14 cellular contexts compared by ENCODE assay signal in genomic region chr2:28747714-28748113, GRCh38. TPM values are rescaled to one million over a fixed set of nuclear protein-coding genes. Genes with fewer than 3 reads are reported as not detected.
DNase-seq lines count a peak whose midpoint lies in the region; ATAC-seq, FAIRE-seq and TF ChIP-seq lines count a peak whose summit lies in the region.
"Had no signal": no experiment of that assay in that cellular context is flagged by ENCODE, and none has a peak within 500 bp of the region (broad histone marks: within the 10 kb centered on the region; RNA-seq: fewer than 3 reads in every experiment).

No MANE protein-coding gene starts in this region.

- WGBS in psoas muscle, 3 donors: 94 to 100% (median 98%) methylated on average over 1 of the region's 1 CpG
- WGBS in trophoblast cell (ENCODE audit: extremely low coverage, insufficient coverage, insufficient read length): no CpG with 5 or more reads among the region's 1 CpG

- H3K4me1 ChIP-seq in MM.1S (ENCODE audit: low read length): peaks cover 25% of the 10 kb centered on the region
- peaks cover 38% of the 10 kb centered on the region for H3K4me1 ChIP-seq in psoas muscle
- no peaks in the 10 kb centered on the region for H3K4me1 ChIP-seq in trophoblast cell (ENCODE audit: control insufficient read depth in 1 of 2, insufficient read depth in 2 of 2, low read length in 2 of 2)

- H2AK5ac ChIP-seq in trophoblast cell (ENCODE audit: low read length): no peak overlapping the region

- H3K9ac ChIP-seq in MM.1S (ENCODE audit: low read length): no peak overlapping the region
- H3K9ac ChIP-seq in trophoblast cell (ENCODE audit: low read length): no peak overlapping the region

- H3K14ac ChIP-seq in trophoblast cell (ENCODE audit: low read length): no peak overlapping the region

- no peaks in the 10 kb centered on the region for H3K27me3 Mint-ChIP-seq in Calu3 (ENCODE audit: unreplicated experiment)
- no peaks in the 10 kb centered on the region for H3K27me3 Mint-ChIP-seq in activated naive CD8-positive, alpha-beta T cell treated with anti-CD3 and anti-CD28 coated beads, Interleukin-2, amount 50 U/mL, for 24 hours
- H3K27me3 Mint-ChIP-seq: progenitor cell of endocrine pancreas had no signal

- no peak overlapping the region for H2BK12ac ChIP-seq in trophoblast cell (ENCODE audit: low read length)

- H2AFZ ChIP-seq in MM.1S (ENCODE audit: low read length) (peak overlapping the region; percentile 48; the same call in 1 of the 2 replicates), trophoblast cell (ENCODE audit: insufficient read depth, low read length, poor library complexity) (no peak overlapping the region)
- H2AFZ ChIP-seq: GM23338 had no signal

- no peak for FAIRE-seq in urothelium cell line (lab: Jason Lieb, UNC)

- H3K27me3 ChIP-seq in MM.1S (replicated peaks; ENCODE audit: insufficient read depth, low read length): no peaks in the 10 kb centered on the region
- no peaks in the 10 kb centered on the region for H3K27me3 ChIP-seq in psoas muscle (ENCODE audit: insufficient read depth in 3 of 3, low read length in 2 of 3)
- no peaks in the 10 kb centered on the region for H3K27me3 ChIP-seq in trophoblast cell (ENCODE audit: insufficient read depth, low read length)
- H3K27me3 ChIP-seq: body of pancreas had no signal

- H3K4me3 Mint-ChIP-seq in Calu3 (ENCODE audit: low read depth, unreplicated experiment): no peak overlapping the region
- H3K4me3 Mint-ChIP-seq in activated naive CD8-positive, alpha-beta T cell treated with anti-CD3 and anti-CD28 coated beads, Interleukin-2, amount 50 U/mL, for 24 hours: no peak overlapping the region
- H3K4me3 Mint-ChIP-seq: GM23338 had no signal

- no peaks in the 10 kb centered on the region for H3K9me2 ChIP-seq in MM.1S (replicated peaks; ENCODE audit: insufficient read depth, low read length)

- no peak overlapping the region for H3K4ac ChIP-seq in trophoblast cell (ENCODE audit: low read depth, low read length)

- no peak overlapping the region for H2BK120ac ChIP-seq in trophoblast cell (ENCODE audit: insufficient read depth, low read length, poor library complexity)

- H3K27ac ChIP-seq in MM.1S (ENCODE audit: low read length): no peak overlapping the region
- peak overlapping the region; percentile 33 for H3K27ac ChIP-seq in psoas muscle
- no peak overlapping the region for H3K27ac ChIP-seq in trophoblast cell (ENCODE audit: low read depth, low read length)

- no peak overlapping the region for H3K18ac ChIP-seq in trophoblast cell (ENCODE audit: low read length)

- no peak for TF ChIP-seq CTCF in Calu3 (IDR thresholded peaks at IDR 0.05; ENCODE audit: unreplicated experiment)
- TF ChIP-seq CTCF in MM.1S (IDR thresholded peaks at IDR 0.05; ENCODE audit: low read length): no peak
- TF ChIP-seq CTCF in psoas muscle (IDR thresholded peaks at IDR 0.05): no peak

- peaks cover 34% of the 10 kb centered on the region for H3K4me1 Mint-ChIP-seq in Calu3 (ENCODE audit: low read depth, unreplicated experiment)
- peaks cover 40% of the 10 kb centered on the region for H3K4me1 Mint-ChIP-seq in activated naive CD8-positive, alpha-beta T cell treated with anti-CD3 and anti-CD28 coated beads, Interleukin-2, amount 50 U/mL, for 24 hours

- H4K12ac ChIP-seq in trophoblast cell (ENCODE audit: low read depth, low read length): no peak overlapping the region

- H3K36me3 Mint-ChIP-seq in Calu3 (ENCODE audit: insufficient read depth, unreplicated experiment): peaks cover 24% of the 10 kb centered on the region
- peaks cover 6% of the 10 kb centered on the region for H3K36me3 Mint-ChIP-seq in activated naive CD8-positive, alpha-beta T cell treated with anti-CD3 and anti-CD28 coated beads, Interleukin-2, amount 50 U/mL, for 24 hours (ENCODE audit: low read depth)

- no peak overlapping the region for H3K23ac ChIP-seq in trophoblast cell (ENCODE audit: low read length)

- no peak overlapping the region for H4K91ac ChIP-seq in trophoblast cell (ENCODE audit: low read depth, low read length)

- no peaks in the 10 kb centered on the region for H3K9me3 Mint-ChIP-seq in Calu3 (ENCODE audit: low read depth, unreplicated experiment)
- H3K9me3 Mint-ChIP-seq in activated naive CD8-positive, alpha-beta T cell treated with anti-CD3 and anti-CD28 coated beads, Interleukin-2, amount 50 U/mL, for 24 hours: no peaks in the 10 kb centered on the region
- H3K9me3 Mint-ChIP-seq: GM23338 had no signal

- H3K4me3 ChIP-seq in MM.1S (ENCODE audit: low read length) (no peak overlapping the region), psoas muscle (no peak overlapping the region), trophoblast cell (ENCODE audit: low read depth, low read length) (no peak overlapping the region)
- H3K4me3 ChIP-seq: body of pancreas, GM23338, lung had no signal

- H3F3A ChIP-seq in MM.1S (ENCODE audit: insufficient read depth, low read length): peaks cover 15% of the 10 kb centered on the region

- H3K79me2 ChIP-seq in MM.1S (ENCODE audit: low read length): peaks cover 10% of the 10 kb centered on the region
- H3K79me2 ChIP-seq in trophoblast cell (ENCODE audit: control insufficient read depth, insufficient read depth, low read length, poor library complexity): peaks cover 10% of the 10 kb centered on the region

- H3K4me2 ChIP-seq in MM.1S (ENCODE audit: low read depth, low read length): peak overlapping the region; percentile 33
- no peak overlapping the region for H3K4me2 ChIP-seq in trophoblast cell (ENCODE audit: low read length)
- H3K4me2 ChIP-seq: GM23338 had no signal

- H4K8ac ChIP-seq in trophoblast cell (ENCODE audit: low read depth, low read length): no peak overlapping the region

- no peak for ATAC-seq in activated naive CD8-positive, alpha-beta T cell treated with anti-CD3 and anti-CD28 coated beads, Interleukin-2, amount 50 U/mL, for 24 hours
- no peak for ATAC-seq in psoas muscle
- ATAC-seq: body of pancreas, GM23338 had no signal

- H3K27ac Mint-ChIP-seq in Calu3 (ENCODE audit: unreplicated experiment): no peak overlapping the region
- peak overlapping the region; percentile 75 for H3K27ac Mint-ChIP-seq in activated naive CD8-positive, alpha-beta T cell treated with anti-CD3 and anti-CD28 coated beads, Interleukin-2, amount 50 U/mL, for 24 hours
- H3K27ac Mint-ChIP-seq: GM23338, progenitor cell of endocrine pancreas had no signal

- peaks cover 19% of the 10 kb centered on the region for H3K79me1 ChIP-seq in trophoblast cell (ENCODE audit: low read length)

- H3K9me3 ChIP-seq in MM.1S (replicated peaks; ENCODE audit: insufficient read depth, low read length): no peaks in the 10 kb centered on the region
- no peaks in the 10 kb centered on the region for H3K9me3 ChIP-seq in psoas muscle
- H3K9me3 ChIP-seq in trophoblast cell (ENCODE audit: insufficient read depth, low read depth, low read length): no peaks in the 10 kb centered on the region
- H3K9me3 ChIP-seq: body of pancreas had no signal

- BruUV-seq in Calu3 (replicated peaks; lab: Mats Ljungman, UMichigan): no TSS peak

- H3K36me3 ChIP-seq in MM.1S (replicated peaks; ENCODE audit: insufficient read depth, low read length) (no peaks in the 10 kb centered on the region), psoas muscle (ENCODE audit: insufficient read depth in 1 of 2, low read depth in 1 of 2) (no peaks in the 10 kb centered on the region), trophoblast cell (ENCODE audit: control insufficient read depth in 1 of 2, insufficient read depth in 2 of 2, low read length in 2 of 2) (no peaks in the 10 kb centered on the region)

- no peak overlapping the region for H2BK5ac ChIP-seq in trophoblast cell (ENCODE audit: low read depth, low read length, poor library complexity)

- no peaks in the 10 kb centered on the region for H4K20me1 ChIP-seq in MM.1S (ENCODE audit: insufficient read depth, low read length)

- intact Hi-C loops in Calu3 (cut with micrococcal nuclease; ENCODE audit: unreplicated experiment) (no loop called here), psoas muscle (cut with DNase I) (no loop called here)

- DNase-seq in Calu3 (peak; percentile 11), MM.1S (no peak), psoas muscle (no peak), NCI-H128 (lab: John Stamatoyannopoulos, UW; ENCODE audit: unreplicated experiment) (no peak), urothelium cell line (ENCODE audit: low spot score) (no peak), trophoblast cell (no peak)
- DNase-seq in activated naive CD8-positive, alpha-beta T cell treated with anti-CD3 and anti-CD28 coated beads, Interleukin-2, amount 50 U/mL, for 24 hours: no peak
- DNase-seq: body of pancreas; NCI-H1105; stimulated activated CD4-positive, alpha-beta T cell treated with anti-CD3 and anti-CD28 coated beads, Interleukin-2, amount 100 ng/mL, for 48 hours; SW 1271 had no signal

- CTCF ChIA-PET in Calu3 (lab: Charles Lee): no interaction called here

RNA-seq across cellular contexts. Expression of gene PPP1CB, which starts 3.9 kb away (rescaled TPM):
- total RNA-seq in Calu3 (2022) (218 and 235 TPM in 2 replicates), psoas muscle (100 to 1,000 TPM; 448 to 628 (median 556) TPM)
- 100 to 1,000 TPM; 191 to 373 (median 226) TPM for polyA plus RNA-seq in psoas muscle
- 286 and 295 TPM in 2 replicates for polyA plus RNA-seq in trophoblast cell (2013)
